20 cellular contexts compared by ENCODE assay signal in the genomic region with DNA sequence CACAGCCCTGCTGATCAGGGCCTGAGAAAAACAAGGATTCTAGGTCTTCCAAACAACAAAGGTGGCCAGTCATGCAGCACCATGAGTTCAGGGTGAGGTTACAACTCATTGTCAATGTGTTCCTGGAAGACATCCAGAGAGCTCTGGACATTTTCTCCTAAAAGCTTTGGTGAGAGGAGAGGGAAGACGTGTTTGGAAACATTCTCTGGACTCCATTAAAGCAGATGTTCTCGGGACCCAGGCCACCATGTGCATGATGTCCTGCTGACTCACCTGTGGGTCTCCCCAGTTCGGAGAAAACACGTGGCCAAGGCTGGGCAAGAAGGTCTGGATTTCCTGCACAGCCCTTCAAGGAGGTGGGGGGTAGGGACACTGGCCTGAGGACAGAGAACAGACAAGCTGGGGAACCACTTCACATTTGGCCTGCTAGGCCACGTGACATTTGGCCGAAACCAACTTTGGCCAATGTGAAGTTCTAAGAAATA.
DNase-seq lines count a peak whose midpoint lies in the region; ATAC-seq and TF ChIP-seq lines count a peak whose summit lies in the region.
"Had no signal": no experiment of that assay in that cellular context is flagged by ENCODE, and none has a peak within 500 bp of the region (broad histone marks: within the 10 kb centered on the region; RNA-seq: fewer than 3 reads in every experiment).

No MANE protein-coding gene starts in this region.

- H3K36me3 ChIP-seq in esophagus muscularis mucosa (no peaks in the 10 kb centered on the region), right lobe of liver (no peaks in the 10 kb centered on the region), stomach smooth muscle (ENCODE audit: control insufficient read depth in 2 of 2, insufficient read depth in 2 of 2, low read length in 2 of 2) (no peaks in the 10 kb centered on the region)
- H3K36me3 ChIP-seq: neural progenitor cell had no signal

- peak in 3 of 4 donors; percentile 14 to 50 (median 37) for ATAC-seq in right lobe of liver
- no peak for ATAC-seq in HG03342 (IDR thresholded peaks at IDR 0.05; ENCODE audit: unreplicated experiment)
- ATAC-seq in HG02840 (IDR thresholded peaks at IDR 0.05; ENCODE audit: low FRiP score, unreplicated experiment): no peak

- H3K27me3 ChIP-seq in esophagus muscularis mucosa (no peaks in the 10 kb centered on the region), right lobe of liver (no peaks in the 10 kb centered on the region), stomach smooth muscle (ENCODE audit: control insufficient read depth in 1 of 2, insufficient read depth in 2 of 2, low read length in 2 of 2) (no peaks in the 10 kb centered on the region)
- H3K27me3 ChIP-seq: MG63, neural progenitor cell had no signal

- DNase-seq in astrocyte of the hippocampus (ENCODE audit: low read depth, low spot score): peak; percentile 37
- DNase-seq in esophagus muscularis mucosa (ENCODE audit: extremely low spot score): no peak
- no peak for DNase-seq in right lobe of liver
- no peak for DNase-seq in NOMO-1 (lab: John Stamatoyannopoulos, UW; ENCODE audit: unreplicated experiment in 2 of 2)
- no peak for DNase-seq in AG08395 (ENCODE audit: low spot score)
- DNase-seq: AML-193; amniotic stem cell; Caco-2; cerebellar nuclear complex; endodermal cell; immature natural killer cell; MG63; NCI-H187; SIG-M5; stimulated activated CD4-positive, alpha-beta T cell treated with anti-CD3 and anti-CD28 coated beads, Interleukin-2, amount 100 ng/mL, for 48 hours; T-helper 2 cell had no signal

- peak overlapping the region; percentile 79 to 91 (median 82) for H3K27ac ChIP-seq in esophagus muscularis mucosa (replicated peaks in 1 of 4)
- no peak overlapping the region for H3K27ac ChIP-seq in right lobe of liver
- H3K27ac ChIP-seq in stomach smooth muscle (ENCODE audit: low read length): peak overlapping the region; percentile 80
- H3K27ac ChIP-seq: neural progenitor cell had no signal

- TF ChIP-seq CTCF in esophagus muscularis mucosa (IDR thresholded peaks at IDR 0.05) (no peak), right lobe of liver (IDR thresholded peaks at IDR 0.05) (no peak)

- TF ChIP-seq EP300 in esophagus muscularis mucosa (IDR thresholded peaks at IDR 0.05): peak; percentile 93

- no peak for TF ChIP-seq POLR2A in esophagus muscularis mucosa (IDR thresholded peaks at IDR 0.05; ENCODE audit: low read depth)
- TF ChIP-seq POLR2A in right lobe of liver (IDR thresholded peaks at IDR 0.05): no peak

- intact Hi-C loops in esophagus muscularis mucosa (cut with DNase I): no loop called here
- intact Hi-C loops in right lobe of liver (cut with DNase I): no loop called here

- 58% methylated on average over 6 of the region's 6 CpGs for WGBS in esophagus muscularis mucosa
- 49% methylated on average over 2 of the region's 6 CpGs for WGBS in right lobe of liver (ENCODE audit: insufficient coverage, low coverage, low lambda C conversion rate, missing lambda C conversion rate)

- H3K9me3 ChIP-seq in esophagus muscularis mucosa (no peaks in the 10 kb centered on the region), right lobe of liver (no peaks in the 10 kb centered on the region), stomach smooth muscle (ENCODE audit: control insufficient read depth in 2 of 2, low read length in 2 of 2) (no peaks in the 10 kb centered on the region)
- H3K9me3 ChIP-seq: Caco-2, MG63 had no signal

- no peak overlapping the region for H3K4me3 ChIP-seq in esophagus muscularis mucosa
- H3K4me3 ChIP-seq in right lobe of liver: no peak overlapping the region
- H3K4me3 ChIP-seq in stomach smooth muscle (ENCODE audit: low read length in 2 of 2): no peak overlapping the region
- H3K4me3 ChIP-seq: MG63, neural progenitor cell had no signal

- H3K4me1 ChIP-seq in esophagus muscularis mucosa (peaks cover 51 to 95% (median 92%) of the 10 kb centered on the region in 4 donors), right lobe of liver (no peaks in the 10 kb centered on the region), stomach smooth muscle (ENCODE audit: control insufficient read depth, insufficient read depth, low read length) (peaks cover 61% of the 10 kb centered on the region)
- H3K4me1 ChIP-seq: neural progenitor cell had no signal

- H3K9ac ChIP-seq in stomach smooth muscle (ENCODE audit: low read length in 2 of 2): no peak overlapping the region
- H3K9ac ChIP-seq: neural progenitor cell had no signal

Comparison
In these comparisons a context has a peak if more than half of its experiments do, and no peak if none do; other contexts are left out.
1. H3K27ac ChIP-seq: peak in esophagus muscularis mucosa (4 of 4) and stomach smooth muscle (single experiment); none in right lobe of liver (0 of 3).
2. ATAC-seq: peak in right lobe of liver (3 of 4); none in HG03342 (single experiment) and HG02840 (single experiment).